In genomic region chr1:6580119-6580587, GRCh38 we compare ENCODE assay signal across 8 cellular contexts. TPM values are rescaled to one million over a fixed set of nuclear protein-coding genes. Genes with fewer than 3 reads are reported as not detected.
DNase-seq lines count a peak whose midpoint lies in the region; ATAC-seq and TF ChIP-seq lines count a peak whose summit lies in the region.

No MANE protein-coding gene starts in this region.

- H3K27ac ChIP-seq in skin epidermis, result peak overlapping the region; percentile 65 to 99 (median 94)

- CTCF ChIA-PET in activated CD4-positive, alpha-beta memory T cell treated with anti-CD3 and anti-CD28 coated beads, Interleukin-2, amount 10 ng/mL, durations not matched to agents 7 days and 5 days (lab: Charles Lee), result interaction anchor here (0.7 to 1.7 kb wide), 9 partner anchors 20 to 140 kb away, joined by 3 to 11 read pairs (median 4); partner anchors contain the start of genes DNAJC11, KLHL21, NOL9 and PLEKHG5

- no peaks in the 10 kb centered on the region for H3K27me3 Mint-ChIP-seq in activated CD4-positive, alpha-beta memory T cell treated with anti-CD3 and anti-CD28 coated beads, Interleukin-2, amount 10 ng/mL, durations not matched to agents 7 days and 5 days

- intact Hi-C loops in left ventricle myocardium superior (cut with micrococcal nuclease), result no loop called here

- peaks cover 5% of the 10 kb centered on the region for H3K36me3 Mint-ChIP-seq in activated CD4-positive, alpha-beta memory T cell treated with anti-CD3 and anti-CD28 coated beads, Interleukin-2, amount 10 ng/mL, durations not matched to agents 7 days and 5 days (ENCODE audit: low read depth)

- no peaks in the 10 kb centered on the region for H3K9me3 Mint-ChIP-seq in activated CD4-positive, alpha-beta memory T cell treated with anti-CD3 and anti-CD28 coated beads, Interleukin-2, amount 10 ng/mL, durations not matched to agents 7 days and 5 days

- H3K4me3 Mint-ChIP-seq in activated CD4-positive, alpha-beta memory T cell treated with anti-CD3 and anti-CD28 coated beads, Interleukin-2, amount 10 ng/mL, durations not matched to agents 7 days and 5 days, result peak overlapping the region; percentile 83

- no peak for DNase-seq in AG10803 (ENCODE audit: low read depth)
- no peak for DNase-seq in activated CD4-positive, alpha-beta memory T cell treated with anti-CD3 and anti-CD28 coated beads, Interleukin-2, amount 10 ng/mL, durations not matched to agents 7 days and 5 days
- DNase-seq in left ventricle myocardium superior, result no peak
- DNase-seq in effector CD4-positive, alpha-beta T cell, result no peak
- DNase-seq in SHP77 (lab: John Stamatoyannopoulos, UW), result no peak
- DNase-seq in SKM-1 (lab: John Stamatoyannopoulos, UW; ENCODE audit: unreplicated experiment), result no peak

- peaks cover 41% of the 10 kb centered on the region for H3K4me1 Mint-ChIP-seq in activated CD4-positive, alpha-beta memory T cell treated with anti-CD3 and anti-CD28 coated beads, Interleukin-2, amount 10 ng/mL, durations not matched to agents 7 days and 5 days

- H3K4me3 ChIP-seq in AG10803 (ENCODE audit: low read length) (peak overlapping the region; percentile 82), skin epidermis (peak overlapping the region; percentile 79 to 97 (median 88))

- ATAC-seq in HG03025 (IDR thresholded peaks at IDR 0.05; ENCODE audit: low FRiP score, unreplicated experiment) (peak; percentile 10), left ventricle myocardium superior (peak; percentile 0)

- POLR2A ChIA-PET in activated CD4-positive, alpha-beta memory T cell treated with anti-CD3 and anti-CD28 coated beads, Interleukin-2, amount 10 ng/mL, durations not matched to agents 7 days and 5 days (lab: Charles Lee), result interaction anchor here (0.7 to 6.2 kb wide), 12 partner anchors 9 to 205 kb away, joined by 3 to 94 read pairs (median 3); partner anchors contain the start of genes KLHL21, NOL9, TAS1R1 and TNFRSF25

- TF ChIP-seq CTCF in AG10803 (conservative IDR thresholded peaks at IDR 0.05; ENCODE audit: low read length), result no peak

- peak overlapping the region; percentile 85 for H3K27ac Mint-ChIP-seq in activated CD4-positive, alpha-beta memory T cell treated with anti-CD3 and anti-CD28 coated beads, Interleukin-2, amount 10 ng/mL, durations not matched to agents 7 days and 5 days

RNA-seq across cellular contexts. Expression of gene ZBTB48, which starts 0.4 kb away (rescaled TPM):
- 10 to 100 TPM; 33.2 to 42.3 TPM for total RNA-seq in activated CD4-positive, alpha-beta memory T cell treated with anti-CD3 and anti-CD28 coated beads, Interleukin-2, amount 10 ng/mL, durations not matched to agents 7 days and 5 days
- total RNA-seq in left ventricle myocardium superior, result 13.3 TPM

RNA-seq across cellular contexts. Expression of gene KLHL21, which starts 22.5 kb away (rescaled TPM):
- 10 to 100 TPM; 26.7 to 27.0 TPM for total RNA-seq in activated CD4-positive, alpha-beta memory T cell treated with anti-CD3 and anti-CD28 coated beads, Interleukin-2, amount 10 ng/mL, durations not matched to agents 7 days and 5 days
- 131 TPM for total RNA-seq in left ventricle myocardium superior

RNA-seq across cellular contexts. Expression of gene TAS1R1, which starts 25.0 kb away (rescaled TPM):
- under 1 TPM in 1 of 2 experiments, not detected in 1; 0.08 TPM for total RNA-seq in activated CD4-positive, alpha-beta memory T cell treated with anti-CD3 and anti-CD28 coated beads, Interleukin-2, amount 10 ng/mL, durations not matched to agents 7 days and 5 days
- total RNA-seq in left ventricle myocardium superior, result not detected

RNA-seq across cellular contexts. Expression of gene NOL9, which starts 25.8 kb away (rescaled TPM):
- total RNA-seq in activated CD4-positive, alpha-beta memory T cell treated with anti-CD3 and anti-CD28 coated beads, Interleukin-2, amount 10 ng/mL, durations not matched to agents 7 days and 5 days, result 10 to 100 TPM; 39.1 to 40.8 TPM
- 12.9 TPM for total RNA-seq in left ventricle myocardium superior

RNA-seq across cellular contexts. Expression of gene PHF13, which starts 33.4 kb away (rescaled TPM):
- 10 to 100 TPM; 15.4 to 17.2 TPM for total RNA-seq in activated CD4-positive, alpha-beta memory T cell treated with anti-CD3 and anti-CD28 coated beads, Interleukin-2, amount 10 ng/mL, durations not matched to agents 7 days and 5 days
- 7.5 TPM for total RNA-seq in left ventricle myocardium superior
